ENCODE assay signal across 8 cellular contexts in the genomic region with DNA sequence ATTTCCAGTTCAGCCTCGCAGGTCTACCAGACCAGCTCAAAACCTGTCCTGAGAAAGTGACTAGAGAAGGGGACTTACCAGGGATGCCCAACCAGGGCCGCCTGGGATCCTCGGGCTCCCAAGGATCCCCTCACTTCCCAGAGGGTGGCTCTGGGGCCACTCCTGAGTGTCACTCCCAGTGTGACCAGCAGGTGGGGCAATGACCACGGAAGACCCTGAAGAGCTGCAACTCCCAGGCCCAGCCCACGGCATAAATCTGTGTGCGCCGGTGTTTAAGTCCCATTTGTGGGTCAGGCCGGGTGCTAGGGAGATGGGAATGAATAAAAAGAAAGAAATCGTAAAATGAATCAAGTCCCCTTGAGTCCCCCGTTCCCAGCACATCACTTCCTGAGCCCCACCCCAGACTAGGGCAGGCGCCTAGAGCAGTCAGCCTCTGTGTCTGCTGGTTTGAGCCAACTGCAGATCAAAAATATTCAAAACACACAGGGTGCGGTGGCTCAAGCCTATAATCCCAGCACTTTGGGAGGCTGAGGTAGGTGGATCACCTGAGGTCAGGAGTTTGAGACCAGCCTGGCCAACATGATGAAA. TPM values are rescaled to one million over a fixed set of nuclear protein-coding genes. Genes with fewer than 3 reads are reported as not detected.
DNase-seq lines count a peak whose midpoint lies in the region; ATAC-seq lines count a peak whose summit lies in the region.

No MANE protein-coding gene starts in this region.

- H3K27ac ChIP-seq in right cardiac atrium (ENCODE audit: low read length) (no peak overlapping the region), skeletal muscle tissue (ENCODE audit: low read depth, low read length) (no peak overlapping the region)

- DNase-seq in NCI-H510A treated with DMSO at 0.1 percent for 48 hours (lab: John Stamatoyannopoulos, UW), result peak; percentile 69
- DNase-seq in NCI-H510A (lab: John Stamatoyannopoulos, UW), result no peak
- DNase-seq in NCI-H1105 (lab: John Stamatoyannopoulos, UW), result peak; percentile 70
- DNase-seq in T-helper 2 cell, result peak; percentile 49 to 82 (median 72)
- DNase-seq in amniotic stem cell (lab: John Stamatoyannopoulos, UW), result peak; percentile 56
- DNase-seq in right cardiac atrium, result peak; percentile 86 to 95 (median 94)

- peak; percentile 76 to 82 for ATAC-seq in right cardiac atrium
- no peak for ATAC-seq in GM18498 (IDR thresholded peaks at IDR 0.05; ENCODE audit: unreplicated experiment)

- 10% methylated on average over 12 of the region's 12 CpGs for WGBS in right cardiac atrium

- intact Hi-C loops in right cardiac atrium (cut with DNase I), result loop anchor here in 2 of 4 donors (2.0 to 10.0 kb wide), 3 partner anchors 49 to 231 kb away; partner anchors contain the start of gene DACT3 (in 1 of the 2)

- H3K4me3 ChIP-seq in right cardiac atrium (ENCODE audit: low read length) (no peak overlapping the region), skeletal muscle tissue (ENCODE audit: low read length in 3 of 3) (no peak overlapping the region)

- H3K36me3 ChIP-seq in skeletal muscle tissue (ENCODE audit: control insufficient read depth in 3 of 3, insufficient read depth in 3 of 3, low read length in 3 of 3), result peaks cover 9 to 13% (median 12%) of the 10 kb centered on the region in 3 donors

- H3K4me1 ChIP-seq in right cardiac atrium (ENCODE audit: control insufficient read depth, insufficient read depth, low read length), result peaks cover 2% of the 10 kb centered on the region
- H3K4me1 ChIP-seq in skeletal muscle tissue (ENCODE audit: control insufficient read depth in 3 of 3, insufficient read depth in 3 of 3, low read length in 3 of 3), result peaks cover 18 to 21% (median 19%) of the 10 kb centered on the region in 3 donors

- H3K27me3 ChIP-seq in right cardiac atrium (ENCODE audit: control insufficient read depth, insufficient read depth) (no peaks in the 10 kb centered on the region), skeletal muscle tissue (ENCODE audit: control insufficient read depth in 3 of 3, insufficient read depth in 3 of 3, low read length in 3 of 3) (no peaks in the 10 kb centered on the region)

- peak overlapping the region in 2 of 3 donors; percentile 14 to 51 for H3K9ac ChIP-seq in skeletal muscle tissue (ENCODE audit: low read depth in 1 of 3, low read length in 3 of 3)

- H3K9me3 ChIP-seq in right cardiac atrium (ENCODE audit: control insufficient read depth, low read length) (no peaks in the 10 kb centered on the region), skeletal muscle tissue (ENCODE audit: control insufficient read depth in 3 of 3, low read length in 3 of 3) (no peaks in the 10 kb centered on the region)

RNA-seq across cellular contexts. Expression of gene PTGIR, which starts 10.7 kb away (rescaled TPM):
- total RNA-seq in right cardiac atrium (10 to 100 TPM in 2 of 4 donors, 1 to 10 TPM in 2; 7.6 to 13.5 (median 9.5) TPM), skeletal muscle tissue (3.1 TPM)
- polyA plus RNA-seq in right cardiac atrium, result 6.7 TPM

RNA-seq across cellular contexts. Expression of gene CALM3, which starts 13.1 kb away (rescaled TPM):
- total RNA-seq in right cardiac atrium (100 to 1,000 TPM; 232 to 357 (median 343) TPM), skeletal muscle tissue (55.3 TPM)
- polyA plus RNA-seq in right cardiac atrium, result 365 TPM

RNA-seq across cellular contexts. Expression of gene GNG8, which starts 21.8 kb away (rescaled TPM):
- 1 to 10 TPM; 3.0 to 7.4 (median 4.7) TPM for total RNA-seq in right cardiac atrium
- polyA plus RNA-seq in right cardiac atrium, result not detected
- not detected for total RNA-seq in skeletal muscle tissue

RNA-seq across cellular contexts. Expression of gene DACT3, which starts 46.8 kb away (rescaled TPM):
- total RNA-seq in right cardiac atrium, result 10 to 100 TPM; 24.6 to 46.5 (median 37.2) TPM
- 28.3 TPM for polyA plus RNA-seq in right cardiac atrium
- 7.3 TPM for total RNA-seq in skeletal muscle tissue
